Comparison of ENCODE assay signal across 17 cellular contexts in genomic region chr17:2517539-2517938, GRCh38. TPM values are rescaled to one million over a fixed set of nuclear protein-coding genes. Genes with fewer than 3 reads are reported as not detected.
DNase-seq lines count a peak whose midpoint lies in the region; ATAC-seq and TF ChIP-seq lines count a peak whose summit lies in the region.
"Had no signal": no experiment of that assay in that cellular context is flagged by ENCODE, and none has a peak within 500 bp of the region (broad histone marks: within the 10 kb centered on the region; RNA-seq: fewer than 3 reads in every experiment).

No MANE protein-coding gene starts in this region.

- H3K36me3 ChIP-seq in DOHH2 (ENCODE audit: control insufficient read depth, low read length) (no peaks in the 10 kb centered on the region), OCI-LY7 (ENCODE audit: insufficient read depth, low read length) (no peaks in the 10 kb centered on the region), mesendoderm (ENCODE audit: control insufficient read depth, insufficient read depth, low read length) (no peaks in the 10 kb centered on the region)
- H3K36me3 ChIP-seq: BLaER1 had no signal

- no peak overlapping the region for H3K27ac Mint-ChIP-seq in T-helper 17 cell
- H3K27ac Mint-ChIP-seq: CD14-positive monocyte; CD4-positive, alpha-beta memory T cell; H9 had no signal

- DNase-seq in OCI-LY7 (ENCODE audit: low spot score) (peak; percentile 48), mesendoderm (no peak), posterior vena cava (ENCODE audit: low spot score) (peak; percentile 2), NAMALWA (ENCODE audit: low spot score) (no peak), omental fat pad (ENCODE audit: low spot score) (no peak), T-helper 17 cell (no peak)
- DNase-seq: 8988T; CD4-positive, alpha-beta memory T cell; DMS153; DMS79 treated with DMSO at 0.1 percent for 48 hours; EL; H9 had no signal

- H3K4me3 Mint-ChIP-seq in T-helper 17 cell, result no peak overlapping the region
- H3K4me3 Mint-ChIP-seq: CD14-positive monocyte; CD4-positive, alpha-beta memory T cell; H9 had no signal

- no peaks in the 10 kb centered on the region for H3K9me3 ChIP-seq in DOHH2 (ENCODE audit: control insufficient read depth, insufficient read depth, low read length)
- no peaks in the 10 kb centered on the region for H3K9me3 ChIP-seq in OCI-LY7 (ENCODE audit: low read length)
- H3K9me3 ChIP-seq in T-helper 17 cell (ENCODE audit: control insufficient read depth, low read length, poor library complexity, severe bottlenecking), result no peaks in the 10 kb centered on the region
- H3K9me3 ChIP-seq: BLaER1 had no signal

- intact Hi-C loops in OCI-LY7 (cut with micrococcal nuclease; ENCODE audit: unreplicated experiment), result loop anchor here (10.0 kb wide), 1 partner anchor 157 kb away; no protein-coding TSS in a partner anchor
- intact Hi-C loops in posterior vena cava (cut with DNase I), result loop anchor here in 1 of 2 donors (10.0 kb wide), 1 partner anchor 77 kb away; the partner anchor contains the start of gene PAFAH1B1

- H3K27ac ChIP-seq in DOHH2 (ENCODE audit: low read depth, low read length) (no peak overlapping the region), OCI-LY7 (ENCODE audit: low read depth, low read length, poor library complexity, severe bottlenecking) (no peak overlapping the region), mesendoderm (ENCODE audit: low read depth, low read length) (no peak overlapping the region)
- H3K27ac ChIP-seq: BLaER1 had no signal

- H3K4me3 ChIP-seq in DOHH2 (ENCODE audit: low read length) (peak overlapping the region; percentile 40), OCI-LY7 (ENCODE audit: low read depth, low read length, poor library complexity, severe bottlenecking) (peak overlapping the region; percentile 31), mesendoderm (ENCODE audit: low read length) (no peak overlapping the region)
- H3K4me3 ChIP-seq: BLaER1, GM12878 had no signal

- H3K79me1 ChIP-seq in mesendoderm (ENCODE audit: low read length), result no peaks in the 10 kb centered on the region

- no peaks in the 10 kb centered on the region for H3K4me1 Mint-ChIP-seq in T-helper 17 cell

- POLR2A ChIA-PET in OCI-LY7 (lab: Charles Lee), result interaction anchor here (0.7 kb wide), 1 partner anchor 84 kb away, joined by 7 read pairs; no protein-coding TSS in a partner anchor

- H3K4me2 ChIP-seq in DOHH2 (ENCODE audit: low read length) (peak overlapping the region; percentile 62), OCI-LY7 (ENCODE audit: low read length) (peak overlapping the region; percentile 51), mesendoderm (ENCODE audit: low read length) (no peak overlapping the region)
- H3K4me2 ChIP-seq: BLaER1 had no signal

- no peak overlapping the region for H3K56ac ChIP-seq in mesendoderm (ENCODE audit: low read length)

- no peak overlapping the region for H4K5ac ChIP-seq in mesendoderm (ENCODE audit: low read length)

- no peak for ATAC-seq in omental fat pad (ENCODE audit: low FRiP score)
- ATAC-seq in T-helper 17 cell, result no peak
- ATAC-seq: GM12878, HepG2 had no signal

- no peak overlapping the region for H3K18ac ChIP-seq in mesendoderm (ENCODE audit: low read length)

- peak overlapping the region; percentile 50 for H3K23ac ChIP-seq in mesendoderm (ENCODE audit: low read length)

- H4K20me1 ChIP-seq in DOHH2 (ENCODE audit: control insufficient read depth, insufficient read depth, low read depth, low read length) (no peaks in the 10 kb centered on the region), OCI-LY7 (ENCODE audit: insufficient read depth, low read length) (no peaks in the 10 kb centered on the region)
- H4K20me1 ChIP-seq: BLaER1 had no signal

- H3K9ac ChIP-seq in mesendoderm (ENCODE audit: low read length), result no peak overlapping the region
- H3K9ac ChIP-seq: BLaER1 had no signal

- no peaks in the 10 kb centered on the region for H3K27me3 ChIP-seq in DOHH2 (ENCODE audit: control insufficient read depth, low read length)
- no peaks in the 10 kb centered on the region for H3K27me3 ChIP-seq in mesendoderm (ENCODE audit: insufficient read depth, low read length, poor library complexity)
- H3K27me3 ChIP-seq: BLaER1 had no signal

- H3K4me1 ChIP-seq in DOHH2 (ENCODE audit: control insufficient read depth, low read length) (peaks cover 20% of the 10 kb centered on the region), OCI-LY7 (ENCODE audit: insufficient read depth, low read length, poor library complexity, severe bottlenecking) (peaks cover 23% of the 10 kb centered on the region), mesendoderm (ENCODE audit: control insufficient read depth, low read depth, low read length) (no peaks in the 10 kb centered on the region)

- no peak overlapping the region for H2BK120ac ChIP-seq in mesendoderm (ENCODE audit: low read depth, low read length)

- no TSS peak for BruUV-seq in OCI-LY7 (replicated peaks; lab: Mats Ljungman, UMichigan)

- H2BK5ac ChIP-seq in mesendoderm (ENCODE audit: low read length), result no peak overlapping the region

- TF ChIP-seq CTCF in DOHH2 (IDR thresholded peaks at IDR 0.05; ENCODE audit: low read depth, low read length, poor library complexity, severe bottlenecking) (no peak), OCI-LY7 (conservative IDR thresholded peaks at IDR 0.05; ENCODE audit: low read length) (no peak), omental fat pad (IDR thresholded peaks at IDR 0.05) (no peak)

- H2BK15ac ChIP-seq in mesendoderm (replicated peaks; ENCODE audit: low read depth), result no peak overlapping the region

- no CpG with 5 or more reads among the region's 5 CpGs for WGBS in mesendoderm (ENCODE audit: extremely low coverage, insufficient coverage, low lambda C conversion rate)

- CTCF ChIA-PET in OCI-LY7 (lab: Charles Lee; ENCODE audit: unreplicated experiment), result no interaction called here

- H3K9me2 ChIP-seq in DOHH2 (replicated peaks; ENCODE audit: control insufficient read depth, low read length), result no peaks in the 10 kb centered on the region
- H3K9me2 ChIP-seq in OCI-LY7 (ENCODE audit: insufficient read depth, low read length), result no peaks in the 10 kb centered on the region

- peaks cover 5% of the 10 kb centered on the region for H3K27me3 Mint-ChIP-seq in T-helper 17 cell
- H3K27me3 Mint-ChIP-seq: CD4-positive, alpha-beta memory T cell had no signal

- H3K79me2 ChIP-seq in DOHH2 (ENCODE audit: control insufficient read depth, low read length) (peaks cover 3% of the 10 kb centered on the region), OCI-LY7 (ENCODE audit: insufficient read depth, low read depth, low read length) (no peaks in the 10 kb centered on the region), mesendoderm (ENCODE audit: control insufficient read depth, insufficient read depth, low read length) (no peaks in the 10 kb centered on the region)

- no peak overlapping the region for H2AK5ac ChIP-seq in mesendoderm (ENCODE audit: low read length)

- H3F3A ChIP-seq in DOHH2 (ENCODE audit: control insufficient read depth, insufficient read depth), result peaks cover 7% of the 10 kb centered on the region; the same call in 1 of the 2 replicates

- no peak overlapping the region for H4K8ac ChIP-seq in mesendoderm (ENCODE audit: low read depth, low read length)

- H3K36me3 Mint-ChIP-seq in T-helper 17 cell (ENCODE audit: low read depth), result no peaks in the 10 kb centered on the region
- H3K36me3 Mint-ChIP-seq: CD14-positive monocyte; CD4-positive, alpha-beta memory T cell had no signal

- no peak overlapping the region for H3K4ac ChIP-seq in mesendoderm (ENCODE audit: low read depth, low read length)

- peak overlapping the region; percentile 89 for H2AFZ ChIP-seq in OCI-LY7 (ENCODE audit: low read length)

RNA-seq across cellular contexts. Expression of gene METTL16, which starts 5.9 kb away (rescaled TPM):
- total RNA-seq in OCI-LY7 (2014; rRNA removed; shearing (Covaris generic)), result 24.4 and 26.6 TPM in 2 replicates
- total RNA-seq in OCI-LY7 (2022) (41.3 and 41.5 TPM in 2 replicates), posterior vena cava (10 to 100 TPM; 27.6 to 29.4 TPM), omental fat pad (10 to 100 TPM; 12.6 to 45.1 (median 19.1) TPM), T-helper 17 cell (10 to 100 TPM; 34.4 to 38.8 TPM)
- polyA plus RNA-seq in mesendoderm (2013, experiment 1 of 2), result 52.7 TPM
- polyA plus RNA-seq in mesendoderm (2013, experiment 2 of 2), result 52.8 TPM

Comparison
In these comparisons a context has a peak if more than half of its experiments do, and no peak if none do; other contexts are left out.
1. DNase-seq: peak in OCI-LY7 (single experiment) and posterior vena cava (single experiment); none in mesendoderm (single experiment), NAMALWA (single experiment), omental fat pad (single experiment) and T-helper 17 cell (0 of 3).